9 cellular contexts compared by ENCODE assay signal in the genomic region with DNA sequence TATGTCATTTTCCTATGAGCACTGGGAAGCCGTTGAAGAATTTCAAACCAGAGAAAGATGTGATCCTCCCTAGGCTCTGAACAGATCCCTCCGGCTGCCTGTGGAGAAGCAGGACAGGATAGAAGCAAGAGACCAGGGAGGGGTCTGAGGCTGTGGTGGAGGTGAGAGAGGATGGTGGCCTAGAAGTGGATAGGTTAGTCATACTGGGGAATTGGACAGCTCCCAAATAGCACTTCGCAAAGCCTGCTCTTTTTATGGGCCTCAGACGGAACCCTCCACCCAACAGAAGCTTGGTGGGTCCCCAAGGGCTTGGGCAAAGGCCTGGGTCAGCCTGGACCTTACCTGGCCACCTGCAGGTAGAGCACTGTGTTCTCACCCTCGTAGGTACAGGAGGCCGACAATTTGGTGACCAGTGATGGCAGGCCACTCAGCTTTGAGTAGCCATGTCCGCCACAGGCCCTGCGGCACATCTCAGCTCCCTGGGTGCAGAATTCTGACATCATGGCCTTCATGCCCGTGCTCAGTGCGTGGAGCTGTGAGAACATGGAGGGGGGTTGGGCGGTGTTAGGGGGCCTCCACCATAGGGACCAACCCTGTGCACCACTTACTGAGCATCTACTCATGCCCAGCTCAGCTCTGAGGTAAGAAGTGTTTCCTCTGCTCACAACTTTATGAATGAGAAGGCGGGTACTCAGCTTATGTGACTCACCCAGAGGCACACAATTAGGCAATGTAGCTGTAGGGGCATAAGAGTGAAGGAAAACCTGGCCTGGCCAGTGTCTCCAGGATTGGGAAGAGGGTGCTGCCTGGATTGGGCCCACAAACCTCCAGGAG. TPM values are rescaled to one million over a fixed set of nuclear protein-coding genes. Genes with fewer than 3 reads are reported as not detected.
A peak's percentile ranks its signal among the peaks of the same experiment; 100 is the strongest.
DNase-seq lines count a peak whose midpoint lies in the region; ATAC-seq and TF ChIP-seq lines count a peak whose summit lies in the region.
"Had no signal": no experiment of that assay in that cellular context is flagged by ENCODE, and none has a peak within 500 bp of the region (broad histone marks: within the 10 kb centered on the region; RNA-seq: fewer than 3 reads in every experiment).

No MANE protein-coding gene starts in this region.

- TF ChIP-seq POLR2A in ovary (IDR thresholded peaks at IDR 0.05), result no peak

- H3K4me1 ChIP-seq in CD4-positive, alpha-beta memory T cell (ENCODE audit: insufficient read depth, low read length), result no peaks in the 10 kb centered on the region
- no peaks in the 10 kb centered on the region for H3K4me1 ChIP-seq in ovary (ENCODE audit: insufficient read depth)

- no peak overlapping the region for H3K4me3 ChIP-seq in CD4-positive, alpha-beta memory T cell (ENCODE audit: low read length in 2 of 2)
- H3K4me3 ChIP-seq in ovary, result no peak overlapping the region

- H3K9me3 Mint-ChIP-seq in natural killer cell treated with Interleukin-12 subunit alpha and Interleukin-12 subunit beta and Interleukin-15 and Interleukin-18, amount 100 ng/mL, for 72 hours, result no peaks in the 10 kb centered on the region
- H3K9me3 Mint-ChIP-seq in CD4-positive, alpha-beta memory T cell, result no peaks in the 10 kb centered on the region

- H3K4me1 Mint-ChIP-seq in natural killer cell treated with Interleukin-12 subunit alpha and Interleukin-12 subunit beta and Interleukin-15 and Interleukin-18, amount 100 ng/mL, for 72 hours (ENCODE audit: low read depth in 2 of 2), result no peaks in the 10 kb centered on the region
- no peaks in the 10 kb centered on the region for H3K4me1 Mint-ChIP-seq in CD4-positive, alpha-beta memory T cell

- WGBS in ovary, 3 donors, result 82 to 85% (median 85%) methylated on average over 9 to 12 of the region's 12 CpGs

- ATAC-seq in natural killer cell treated with Interleukin-12 subunit alpha and Interleukin-12 subunit beta and Interleukin-15 and Interleukin-18, amount 100 ng/mL, for 72 hours, result peak; percentile 53 to 67
- ATAC-seq in HG03139 (IDR thresholded peaks at IDR 0.05; ENCODE audit: unreplicated experiment), result no peak

- no peak overlapping the region for H3K4me3 Mint-ChIP-seq in natural killer cell treated with Interleukin-12 subunit alpha and Interleukin-12 subunit beta and Interleukin-15 and Interleukin-18, amount 100 ng/mL, for 72 hours
- H3K4me3 Mint-ChIP-seq in CD4-positive, alpha-beta memory T cell, result no peak overlapping the region

- POLR2A ChIA-PET in CD4-positive, alpha-beta memory T cell (lab: Charles Lee; ENCODE audit: partially characterized antibody), result no interaction called here

- no peaks in the 10 kb centered on the region for H3K27me3 Mint-ChIP-seq in natural killer cell treated with Interleukin-12 subunit alpha and Interleukin-12 subunit beta and Interleukin-15 and Interleukin-18, amount 100 ng/mL, for 72 hours
- H3K27me3 Mint-ChIP-seq in CD4-positive, alpha-beta memory T cell, result no peaks in the 10 kb centered on the region

- DNase-seq in GM04503 (ENCODE audit: low read depth), result peak; percentile 76
- peak; percentile 85 to 93 for DNase-seq in NOMO-1 (lab: John Stamatoyannopoulos, UW; ENCODE audit: unreplicated experiment in 2 of 2)
- peak; percentile 40 for DNase-seq in dedifferentiated amniotic fluid mesenchymal stem cell (ENCODE audit: extremely low spot score)
- DNase-seq in natural killer cell treated with Interleukin-12 subunit alpha and Interleukin-12 subunit beta and Interleukin-15 and Interleukin-18, amount 100 ng/mL, for 72 hours (ENCODE audit: low spot score), result no peak
- no peak for DNase-seq in CD4-positive, alpha-beta memory T cell
- DNase-seq in ovary, result no peak
- DNase-seq in NCI-H187 (lab: John Stamatoyannopoulos, UW), result no peak
- DNase-seq: NCI-H1105 had no signal

- TF ChIP-seq EP300 in ovary (IDR thresholded peaks at IDR 0.05), result no peak

- H3K27ac ChIP-seq in CD4-positive, alpha-beta memory T cell (ENCODE audit: low read depth, low read length), result no peak overlapping the region
- no peak overlapping the region for H3K27ac ChIP-seq in ovary

- no peaks in the 10 kb centered on the region for H3K9me3 ChIP-seq in CD4-positive, alpha-beta memory T cell (ENCODE audit: control insufficient read depth in 1 of 2, low read length in 2 of 2)
- no peaks in the 10 kb centered on the region for H3K9me3 ChIP-seq in ovary

- no peak overlapping the region for H3K27ac Mint-ChIP-seq in natural killer cell treated with Interleukin-12 subunit alpha and Interleukin-12 subunit beta and Interleukin-15 and Interleukin-18, amount 100 ng/mL, for 72 hours
- no peak overlapping the region for H3K27ac Mint-ChIP-seq in CD4-positive, alpha-beta memory T cell

- H3K36me3 Mint-ChIP-seq in natural killer cell treated with Interleukin-12 subunit alpha and Interleukin-12 subunit beta and Interleukin-15 and Interleukin-18, amount 100 ng/mL, for 72 hours, result no peaks in the 10 kb centered on the region
- no peaks in the 10 kb centered on the region for H3K36me3 Mint-ChIP-seq in CD4-positive, alpha-beta memory T cell

- no peaks in the 10 kb centered on the region for H3K36me3 ChIP-seq in CD4-positive, alpha-beta memory T cell (ENCODE audit: insufficient read depth, low read length)
- H3K36me3 ChIP-seq in ovary, result no peaks in the 10 kb centered on the region

- CTCF ChIA-PET in CD4-positive, alpha-beta memory T cell (lab: Charles Lee; ENCODE audit: partially characterized antibody), result interaction anchor here (0.8 to 2.6 kb wide), 2 partner anchors 31 to 63 kb away, joined by 3 to 8 read pairs; no protein-coding TSS in a partner anchor

- intact Hi-C loops in CD4-positive, alpha-beta memory T cell (cut with micrococcal nuclease), result no loop called here
- intact Hi-C loops in ovary (cut with DNase I), result no loop called here

- no peak for TF ChIP-seq CTCF in ovary (IDR thresholded peaks at IDR 0.05)

- H3K27me3 ChIP-seq in CD4-positive, alpha-beta memory T cell (ENCODE audit: insufficient read depth, low read length), result no peaks in the 10 kb centered on the region
- H3K27me3 ChIP-seq in ovary, result no peaks in the 10 kb centered on the region

RNA-seq across cellular contexts. Expression of gene ACOX2, which starts 10.6 kb away (rescaled TPM):
- total RNA-seq in natural killer cell treated with Interleukin-12 subunit alpha and Interleukin-12 subunit beta and Interleukin-15 and Interleukin-18, amount 100 ng/mL, for 72 hours, result not detected
- not detected for total RNA-seq in CD4-positive, alpha-beta memory T cell
- not detected for polyA plus RNA-seq in CD4-positive, alpha-beta memory T cell
- 10 to 100 TPM in 6 of 7 donors, 1 to 10 TPM in 1; 6.8 to 26.4 (median 23.2) TPM for total RNA-seq in ovary
- 10 to 100 TPM; 25.4 to 57.7 TPM for polyA plus RNA-seq in ovary

RNA-seq across cellular contexts. Expression of gene KCTD6, which starts 34.4 kb away (rescaled TPM):
- total RNA-seq in natural killer cell treated with Interleukin-12 subunit alpha and Interleukin-12 subunit beta and Interleukin-15 and Interleukin-18, amount 100 ng/mL, for 72 hours, result 1 to 10 TPM; 4.0 to 5.3 TPM
- 10 to 100 TPM in 1 of 2 experiments, 1 to 10 TPM in 1; 8.9 to 11.6 TPM for total RNA-seq in CD4-positive, alpha-beta memory T cell
- 10 to 100 TPM in 1 of 2 donors, 1 to 10 TPM in 1; 6.8 to 15.3 TPM for polyA plus RNA-seq in CD4-positive, alpha-beta memory T cell
- 10 to 100 TPM; 10.9 to 16.6 (median 13.0) TPM for total RNA-seq in ovary
- 10 to 100 TPM; 11.7 to 20.8 TPM for polyA plus RNA-seq in ovary

RNA-seq across cellular contexts. Expression of gene FAM107A, which starts 50.9 kb away (rescaled TPM):
- not detected for total RNA-seq in natural killer cell treated with Interleukin-12 subunit alpha and Interleukin-12 subunit beta and Interleukin-15 and Interleukin-18, amount 100 ng/mL, for 72 hours
- not detected for total RNA-seq in CD4-positive, alpha-beta memory T cell
- not detected for polyA plus RNA-seq in CD4-positive, alpha-beta memory T cell
- total RNA-seq in ovary, result 10 to 100 TPM in 5 of 7 donors, 1 to 10 TPM in 2; 2.7 to 47.3 (median 14.4) TPM
- polyA plus RNA-seq in ovary, result 10 to 100 TPM; 14.0 to 19.9 TPM

Comparison
In these comparisons a context has a peak if more than half of its experiments do, and no peak if none do; other contexts are left out.
1. DNase-seq: peak in GM04503 (single experiment), NOMO-1 (2 of 2) and dedifferentiated amniotic fluid mesenchymal stem cell (single experiment); none in natural killer cell treated with Interleukin-12 subunit alpha and Interleukin-12 subunit beta and Interleukin-15 and Interleukin-18, amount 100 ng/mL, for 72 hours (single experiment), CD4-positive, alpha-beta memory T cell (0 of 5), ovary (0 of 5) and NCI-H187 (0 of 2).
2. RNA of gene ACOX2, which starts 10.6 kb away (total RNA-seq): 6.8 to 26.4 TPM in ovary; not detected in CD4-positive, alpha-beta memory T cell and not detected in natural killer cell treated with Interleukin-12 subunit alpha and Interleukin-12 subunit beta and Interleukin-15 and Interleukin-18, amount 100 ng/mL, for 72 hours; every median in the first group is over 4 times any median in the second.